Comparison of ENCODE assay signal across 21 cellular contexts in the genomic region with DNA sequence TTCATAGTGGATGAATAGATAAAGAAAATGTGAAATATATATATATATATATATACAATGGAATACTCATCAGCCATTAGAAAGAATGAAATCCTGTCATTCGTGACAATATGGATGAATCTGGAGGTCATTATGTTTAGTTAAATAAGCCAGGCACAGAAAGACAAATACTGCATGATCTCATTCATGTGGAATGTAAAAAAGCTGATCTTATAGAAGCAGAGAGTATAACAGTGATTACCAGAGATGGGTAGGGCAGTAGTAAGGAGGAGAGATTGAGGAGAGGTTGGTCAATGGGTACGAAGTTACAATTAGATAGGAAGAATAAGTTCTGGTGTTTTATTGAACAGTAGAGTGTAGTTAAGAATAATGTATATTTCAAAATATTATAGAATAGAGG. TPM values are rescaled to one million over a fixed set of nuclear protein-coding genes. Genes with fewer than 3 reads are reported as not detected.
A peak's percentile ranks its signal among the peaks of the same experiment; 100 is the strongest.
DNase-seq lines count a peak whose midpoint lies in the region; ATAC-seq, FAIRE-seq and TF ChIP-seq lines count a peak whose summit lies in the region.
"Had no signal": no experiment of that assay in that cellular context is flagged by ENCODE, and none has a peak within 500 bp of the region (broad histone marks: within the 10 kb centered on the region; RNA-seq: fewer than 3 reads in every experiment).

No MANE protein-coding gene starts in this region.

- no peak overlapping the region for H3K27ac ChIP-seq in A673 (ENCODE audit: low read depth, low read length, poor library complexity, severe bottlenecking)
- H3K27ac ChIP-seq in PC-3 (ENCODE audit: low read length), result peak overlapping the region; percentile 74
- H3K27ac ChIP-seq in osteoblast (ENCODE audit: low read depth, low read length), result no peak overlapping the region
- no peak overlapping the region for H3K27ac ChIP-seq in brain microvascular endothelial cell
- H3K27ac ChIP-seq: BLaER1, C4-2B had no signal

- peak; percentile 97 for ATAC-seq in PC-3
- no peak for ATAC-seq in HG02588 (IDR thresholded peaks at IDR 0.05; ENCODE audit: unreplicated experiment)
- ATAC-seq: CD8-positive, alpha-beta T cell; GM12878; GM23338 had no signal

- FAIRE-seq in bronchial epithelial cell (lab: Jason Lieb, UNC), result no peak
- FAIRE-seq: GM12878 had no signal

- no peaks in the 10 kb centered on the region for H3K36me3 ChIP-seq in A673 (ENCODE audit: insufficient read depth, low read length, poor library complexity, severe bottlenecking)
- H3K36me3 ChIP-seq in PC-3 (ENCODE audit: low read depth, low read length), result no peaks in the 10 kb centered on the region
- no peaks in the 10 kb centered on the region for H3K36me3 ChIP-seq in bronchial epithelial cell (ENCODE audit: control insufficient read depth, insufficient read depth, low read length)
- H3K36me3 ChIP-seq in osteoblast (ENCODE audit: insufficient read depth, low read length), result no peaks in the 10 kb centered on the region
- H3K36me3 ChIP-seq in brain microvascular endothelial cell (replicated peaks), result no peaks in the 10 kb centered on the region
- H3K36me3 ChIP-seq: BLaER1, HAP-1 had no signal

- POLR2A ChIA-PET in A673 (lab: Charles Lee; ENCODE audit: low non-redundant PET), result no interaction called here
- POLR2A ChIA-PET in PC-3 (lab: Charles Lee; ENCODE audit: unreplicated experiment), result no interaction called here

- in situ Hi-C loops in brain microvascular endothelial cell (cut with HindIII; ENCODE audit: low pct_ligation_motif_present, low sequenced_read_pairs), result no loop called here

- H3K9me2 ChIP-seq in PC-3 (replicated peaks; ENCODE audit: low read length), result no peaks in the 10 kb centered on the region

- BruUV-seq in A673 (replicated peaks; lab: Mats Ljungman, UMichigan) (no TSS peak), PC-3 (replicated peaks; lab: Mats Ljungman, UMichigan) (no TSS peak)

- no peak overlapping the region for H3K4me3 ChIP-seq in A673 (ENCODE audit: low read depth, low read length, poor library complexity, severe bottlenecking)
- no peak overlapping the region for H3K4me3 ChIP-seq in PC-3 (ENCODE audit: low read length)
- no peak overlapping the region for H3K4me3 ChIP-seq in bronchial epithelial cell (ENCODE audit: low read depth, low read length)
- H3K4me3 ChIP-seq in osteoblast (ENCODE audit: insufficient read depth, low read length), result no peak overlapping the region
- no peak overlapping the region for H3K4me3 ChIP-seq in brain microvascular endothelial cell (ENCODE audit: low read depth, low read length)
- H3K4me3 ChIP-seq: BLaER1, GM12878, GM23338, HAP-1 had no signal

- H3K9me3 ChIP-seq in A673 (ENCODE audit: low read depth, low read length, poor library complexity, severe bottlenecking), result peaks cover 23% of the 10 kb centered on the region
- no peaks in the 10 kb centered on the region for H3K9me3 ChIP-seq in PC-3 (ENCODE audit: low read length)
- H3K9me3 ChIP-seq in osteoblast (ENCODE audit: low read depth, low read length), result no peaks in the 10 kb centered on the region
- H3K9me3 ChIP-seq: HAP-1 had no signal

- no peaks in the 10 kb centered on the region for H4K20me1 ChIP-seq in PC-3 (ENCODE audit: low read length)
- no peaks in the 10 kb centered on the region for H4K20me1 ChIP-seq in osteoblast (ENCODE audit: insufficient read depth, low read length)
- H4K20me1 ChIP-seq: BLaER1 had no signal

- intact Hi-C loops in A673 (cut with micrococcal nuclease; ENCODE audit: unreplicated experiment), result no loop called here
- intact Hi-C loops in PC-3 (cut with micrococcal nuclease), result no loop called here

- CTCF ChIA-PET in A673 (lab: Charles Lee) (no interaction called here), PC-3 (lab: Charles Lee) (no interaction called here)

- H3K9ac ChIP-seq in PC-3 (ENCODE audit: low read length), result no peak overlapping the region
- H3K9ac ChIP-seq: BLaER1 had no signal

- DNase-seq in A673 (ENCODE audit: low spot score) (peak; percentile 29), DMS53 treated with DMSO at 0.1 percent for 48 hours (lab: John Stamatoyannopoulos, UW; ENCODE audit: unreplicated experiment) (peak; percentile 22), PC-3 (peak; percentile 80), bronchial epithelial cell (ENCODE audit: low read depth) (peak; percentile 26), osteoblast (ENCODE audit: insufficient read length, low spot score, missing footprints) (no peak), brain microvascular endothelial cell (no peak)
- DNase-seq in effector CD4-positive, alpha-beta T cell, result no peak
- DNase-seq: Calu3; CD4-positive, CD25-positive, alpha-beta regulatory T cell; CD8-positive, alpha-beta T cell; DMS79; EL; GDM1; HFFc6 had no signal

- H3K79me2 ChIP-seq in PC-3 (ENCODE audit: low read length), result no peaks in the 10 kb centered on the region
- no peaks in the 10 kb centered on the region for H3K79me2 ChIP-seq in osteoblast (ENCODE audit: insufficient read depth, low read length)

- H2AFZ ChIP-seq in PC-3 (ENCODE audit: low read length) (no peak overlapping the region), osteoblast (ENCODE audit: low read length) (no peak overlapping the region)
- H2AFZ ChIP-seq: GM23338 had no signal

- no peaks in the 10 kb centered on the region for H3F3A ChIP-seq in PC-3 (ENCODE audit: low read length, unreplicated experiment)

- TF ChIP-seq CTCF in A673 (conservative IDR thresholded peaks at IDR 0.05; ENCODE audit: low read depth, low read length) (no peak), PC-3 (conservative IDR thresholded peaks at IDR 0.05; ENCODE audit: low read depth, low read length) (no peak), bronchial epithelial cell (IDR thresholded peaks at IDR 0.05; ENCODE audit: insufficient read depth, low read length, severe bottlenecking) (no peak), osteoblast (IDR thresholded peaks at IDR 0.05; ENCODE audit: extremely low read depth, low read depth, low read length) (no peak), brain microvascular endothelial cell (IDR thresholded peaks at IDR 0.05; ENCODE audit: low read depth, low read length, missing control alignments) (no peak)

- H3K4me2 ChIP-seq in PC-3 (ENCODE audit: low read length), result no peak overlapping the region
- H3K4me2 ChIP-seq in osteoblast (ENCODE audit: insufficient read depth, low read length), result no peak overlapping the region
- H3K4me2 ChIP-seq: BLaER1, GM23338 had no signal

- H3K4me1 ChIP-seq in A673 (ENCODE audit: insufficient read depth, low read length, poor library complexity, severe bottlenecking) (no peaks in the 10 kb centered on the region), PC-3 (ENCODE audit: insufficient read depth, low read length) (peaks cover 11% of the 10 kb centered on the region), osteoblast (ENCODE audit: insufficient read depth, low read length) (no peaks in the 10 kb centered on the region)
- H3K4me1 ChIP-seq: BLaER1, HAP-1 had no signal

- H3K27me3 ChIP-seq in A673 (replicated peaks; ENCODE audit: insufficient read depth, low read depth, low read length, poor library complexity) (no peaks in the 10 kb centered on the region), PC-3 (ENCODE audit: low read length) (no peaks in the 10 kb centered on the region), bronchial epithelial cell (ENCODE audit: control insufficient read depth, insufficient read depth, low read length) (no peaks in the 10 kb centered on the region), osteoblast (ENCODE audit: insufficient read depth, low read length) (no peaks in the 10 kb centered on the region), brain microvascular endothelial cell (replicated peaks) (no peaks in the 10 kb centered on the region)
- H3K27me3 ChIP-seq: BLaER1 had no signal

RNA-seq across cellular contexts. Expression of a gene that starts 19.7 kb away (rescaled TPM):
- total RNA-seq in A673 (2021) (6.8 and 7.1 TPM in 2 replicates), PC-3 (2014; rRNA removed) (4.2 and 8.2 TPM in 2 replicates), bronchial epithelial cell (14.1 and 16.8 TPM in 2 replicates), osteoblast (0.36 and 0.59 TPM in 2 replicates)
- total RNA-seq: B cell; CD4-positive, CD25-positive, alpha-beta regulatory T cell; CD8-positive, alpha-beta T cell; HFFc6 had no signal

RNA-seq across cellular contexts. Expression of a gene that starts 20.5 kb away (rescaled TPM):
- total RNA-seq in A673 (2021) (7.2 and 8.8 TPM in 2 replicates), PC-3 (2014; rRNA removed) (4.8 and 6.2 TPM in 2 replicates), bronchial epithelial cell (1.6 and 1.7 TPM in 2 replicates), osteoblast (0.29 and 0.36 TPM in 2 replicates)
- total RNA-seq: B cell; CD4-positive, CD25-positive, alpha-beta regulatory T cell; CD8-positive, alpha-beta T cell; GM12878; HFFc6 had no signal

Comparison
In these comparisons a context has a peak if more than half of its experiments do, and no peak if none do; other contexts are left out.
1. DNase-seq: peak in A673 (single experiment), DMS53 treated with DMSO at 0.1 percent for 48 hours (single experiment), PC-3 (single experiment) and bronchial epithelial cell (single experiment); none in osteoblast (single experiment), brain microvascular endothelial cell (single experiment) and effector CD4-positive, alpha-beta T cell (single experiment).